22 cellular contexts compared by ENCODE assay signal in the genomic region with DNA sequence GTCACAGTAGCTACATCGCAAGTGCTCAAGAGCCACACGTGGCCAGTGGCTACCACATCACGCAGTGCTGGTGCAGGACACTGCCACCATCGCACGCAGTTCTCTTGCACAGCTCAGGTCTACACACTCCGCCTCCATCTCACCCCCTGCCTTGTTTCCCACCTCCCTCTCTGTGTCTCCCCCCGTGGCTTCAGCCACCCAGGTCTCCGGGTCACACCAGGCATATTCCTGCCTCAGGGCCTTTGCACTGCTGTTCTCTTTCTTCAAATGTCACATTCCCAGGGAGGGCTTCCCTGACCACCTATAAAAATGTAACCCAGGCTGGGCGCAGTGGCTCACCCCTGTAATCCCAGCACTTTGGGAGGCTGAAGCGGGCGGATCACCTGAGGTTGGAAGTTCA. TPM values are rescaled to one million over a fixed set of nuclear protein-coding genes. Genes with fewer than 3 reads are reported as not detected.
A peak's percentile ranks its signal among the peaks of the same experiment; 100 is the strongest.
DNase-seq lines count a peak whose midpoint lies in the region; ATAC-seq, FAIRE-seq and TF ChIP-seq lines count a peak whose summit lies in the region.
"Had no signal": no experiment of that assay in that cellular context is flagged by ENCODE, and none has a peak within 500 bp of the region (broad histone marks: within the 10 kb centered on the region; RNA-seq: fewer than 3 reads in every experiment).

No MANE protein-coding gene starts in this region.

- H3K4me1 Mint-ChIP-seq in GM23338 (peaks cover 23% of the 10 kb centered on the region), brain (peaks cover 65% of the 10 kb centered on the region), mesothelial cell of epicardium (peaks cover 24% of the 10 kb centered on the region)

- H3K4me3 Mint-ChIP-seq in GM23338 (peak overlapping the region; percentile 20; the same call in 1 of the 3 replicates), brain (peak overlapping the region in 2 of 5 experiments; percentile 3 to 16), mesothelial cell of epicardium (peak overlapping the region; percentile 37)
- H3K4me3 Mint-ChIP-seq: activated CD4-positive, alpha-beta T cell treated with anti-CD3 and anti-CD28 coated beads, Interleukin-2, amount 10 ng/mL, durations not matched to agents 7 days and 5 days; activated T-helper 17 cell treated with anti-CD3 and anti-CD28 coated beads, Interleukin-2, amount 50 U/mL, for 72 hours; nephron progenitor cell had no signal

- TF ChIP-seq EP300 in A549 (IDR thresholded peaks at IDR 0.05) = no peak

- H3F3A ChIP-seq in GM23338 (replicated peaks; ENCODE audit: low read depth) = 0 out of 2 replicates have a peak, but pooled peaks cover 13% of the 10 kb centered on the region

- H3K27me3 Mint-ChIP-seq in GM23338 (ENCODE audit: insufficient read depth, low read depth, poor library complexity) (peaks cover 42% of the 10 kb centered on the region), brain (no peaks in the 10 kb centered on the region), mesothelial cell of epicardium (ENCODE audit: low read depth) (no peaks in the 10 kb centered on the region)

- no peak overlapping the region for H3K4me3 ChIP-seq in A549
- H3K4me3 ChIP-seq in GM23338 = no peak overlapping the region
- H3K4me3 ChIP-seq in lower leg skin (ENCODE audit: low read depth, poor library complexity, severe bottlenecking) = no peak overlapping the region
- H3K4me3 ChIP-seq: right atrium auricular region had no signal

- TF ChIP-seq CTCF in A549 (IDR thresholded peaks at IDR 0.05) (no peak), GM23338 (conservative IDR thresholded peaks at IDR 0.05; ENCODE audit: low read depth in 2 of 2) (no peak), brain (conservative IDR thresholded peaks at IDR 0.05) (no peak), mesothelial cell of epicardium (IDR thresholded peaks at IDR 0.05; ENCODE audit: unreplicated experiment) (no peak), lower leg skin (IDR thresholded peaks at IDR 0.05) (no peak)

- no peaks in the 10 kb centered on the region for H3K79me2 ChIP-seq in GM23338 (replicated peaks; ENCODE audit: insufficient read depth)

- DNase-seq in A549 (ENCODE audit: low read depth in 1 of 2, low spot score in 1 of 2) (no peak), GM23338 (ENCODE audit: low spot score) (no peak), mesothelial cell of epicardium (ENCODE audit: low spot score in 2 of 2, unreplicated experiment in 2 of 2) (no peak), lower leg skin (ENCODE audit: low spot score in 2 of 2) (no peak), DMS53 (lab: John Stamatoyannopoulos, UW) (no peak), NOMO-1 treated with DMSO at 0.1 percent for 48 hours (lab: John Stamatoyannopoulos, UW; ENCODE audit: unreplicated experiment) (no peak), ACHN (no peak)
- DNase-seq: T1000 had no signal

- no peaks in the 10 kb centered on the region for H3K9me2 ChIP-seq in GM23338 (ENCODE audit: insufficient read depth)

- in situ Hi-C loops in ACHN (cut with HindIII; ENCODE audit: low pct_ligation_motif_present, low pct_unique_long_range_greater_than_20kb, low sequenced_read_pairs) = no loop called here

- H3K4me1 ChIP-seq in A549 = no peaks in the 10 kb centered on the region
- peaks cover 14% of the 10 kb centered on the region for H3K4me1 ChIP-seq in GM23338 (ENCODE audit: insufficient read depth)

- no peaks in the 10 kb centered on the region for H3K9me3 Mint-ChIP-seq in GM23338
- no peaks in the 10 kb centered on the region for H3K9me3 Mint-ChIP-seq in brain
- H3K9me3 Mint-ChIP-seq in mesothelial cell of epicardium = no peaks in the 10 kb centered on the region
- H3K9me3 Mint-ChIP-seq: activated CD4-positive, alpha-beta T cell treated with anti-CD3 and anti-CD28 coated beads, Interleukin-2, amount 10 ng/mL, durations not matched to agents 7 days and 5 days; activated naive CD4-positive, alpha-beta T cell treated with anti-CD3 and anti-CD28 coated beads, Interleukin-2, amount 50 U/mL, for 72 hours; activated T-helper 17 cell treated with anti-CD3 and anti-CD28 coated beads, Interleukin-2, amount 50 U/mL, for 72 hours; nephron progenitor cell had no signal

- intact Hi-C loops in lower leg skin (cut with DNase I; ENCODE audit: low total_unique reads) = no loop called here

- no peaks in the 10 kb centered on the region for H4K20me1 ChIP-seq in GM23338 (replicated peaks; ENCODE audit: insufficient read depth)

- peaks cover 52% of the 10 kb centered on the region for H3K27me3 ChIP-seq in GM23338 (ENCODE audit: insufficient read depth)
- H3K27me3 ChIP-seq: right atrium auricular region, testis, uterus had no signal

- H3K27ac Mint-ChIP-seq in GM23338 (no peak overlapping the region), brain (peak overlapping the region in 3 of 5 experiments; percentile 26 to 70 (median 63)), mesothelial cell of epicardium (no peak overlapping the region)
- H3K27ac Mint-ChIP-seq: activated CD4-positive, alpha-beta T cell treated with anti-CD3 and anti-CD28 coated beads, Interleukin-2, amount 10 ng/mL, durations not matched to agents 7 days and 5 days; activated naive CD4-positive, alpha-beta T cell treated with anti-CD3 and anti-CD28 coated beads, Interleukin-2, amount 50 U/mL, for 72 hours; activated T-helper 17 cell treated with anti-CD3 and anti-CD28 coated beads, Interleukin-2, amount 50 U/mL, for 72 hours; nephron progenitor cell had no signal

- CTCF ChIA-PET in A549 (lab: Yijun Ruan, JAX) = interaction anchor here (0.5 to 22.6 kb wide), 38 partner anchors 8 to 1474 kb away, joined by 3 to 501 read pairs (median 8); a partner anchor contains a TSS

- no peaks in the 10 kb centered on the region for H3K9me3 ChIP-seq in A549
- H3K9me3 ChIP-seq: right atrium auricular region, testis, uterus had no signal

- no peak for TF ChIP-seq RAD21 in A549 (conservative IDR thresholded peaks at IDR 0.05 in 1 of 2, IDR thresholded peaks at IDR 0.05 in 1 of 2)

- no peak overlapping the region for H2AFZ ChIP-seq in GM23338

- H3K27ac ChIP-seq in A549 (no peak overlapping the region), GM23338 (ENCODE audit: low read depth) (no peak overlapping the region)
- H3K27ac ChIP-seq: C4-2B, KMS-11, right atrium auricular region, testis, WERI-Rb-1 had no signal

- TF ChIP-seq POLR2A in A549 (IDR thresholded peaks at IDR 0.05; ENCODE audit: low read length) = no peak
- TF ChIP-seq POLR2A in lower leg skin (IDR thresholded peaks at IDR 0.05) = no peak

- WGBS in A549 (ENCODE audit: missing lambda C conversion rate) = 87% methylated on average over 11 of the region's 11 CpGs
- WGBS in lower leg skin, 2 donors = 87 to 90% methylated on average over 11 of the region's 11 CpGs

- FAIRE-seq in A549 (lab: Jason Lieb, UNC) = no peak
- FAIRE-seq: keratinocyte had no signal

- H3K4me2 ChIP-seq in A549 (no peak overlapping the region), GM23338 (no peak overlapping the region)
- H3K4me2 ChIP-seq: KMS-11 had no signal

- POLR2A ChIA-PET in A549 (lab: Yijun Ruan, JAX) = no interaction called here

- ATAC-seq in A549 (peak in 1 of 2 experiments; percentile 3; a peak in 2 of 6 replicates), GM23338 (no peak)
- ATAC-seq: activated T-helper 17 cell treated with anti-CD3 and anti-CD28 coated beads, Interleukin-2, amount 50 U/mL, for 72 hours had no signal

- no peaks in the 10 kb centered on the region for H3K36me3 Mint-ChIP-seq in GM23338 (ENCODE audit: low read depth)
- peaks cover under 1% of the 10 kb centered on the region for H3K36me3 Mint-ChIP-seq in brain
- H3K36me3 Mint-ChIP-seq in mesothelial cell of epicardium = no peaks in the 10 kb centered on the region

- no peaks in the 10 kb centered on the region for H3K36me3 ChIP-seq in GM23338 (ENCODE audit: insufficient read depth)
- H3K36me3 ChIP-seq: right atrium auricular region, uterus, WERI-Rb-1 had no signal

TF ChIP-seq in A549, 52 proteins besides CTCF, POLR2A, EP300 and RAD21 (continues in another document):
- TF ChIP-seq CEBPB (IDR thresholded peaks at IDR 0.05) = no peak

TF ChIP-seq in GM23338, 12 proteins besides CTCF, POLR2A, EP300 and RAD21 (continues in another document):
- TF ChIP-seq EZH2phosphoT487 (IDR thresholded peaks at IDR 0.05; ENCODE audit: unreplicated experiment) (no peak), JUNB (IDR thresholded peaks at IDR 0.05; ENCODE audit: unreplicated experiment) (no peak)

RNA-seq across cellular contexts. Expression of a gene that starts 10.6 kb away (rescaled TPM):
- polyA plus RNA-seq in A549 (2011; rRNA removed) = 0.04 TPM in 1 of 2 replicates, not detected in the other
- 0.01 TPM in 1 of 2 replicates, not detected in the other for polyA plus RNA-seq in A549 (2012; cell fraction: cytosol; rRNA removed)
- polyA plus RNA-seq in A549 (2012; cell fraction: nucleus; rRNA removed) = 0.04 and 0.05 TPM in 2 replicates
- polyA plus RNA-seq in A549 (2017; fragmentation: RNase III; extraction: RNeasy Plus Mini Kit Qiagen cat#74134 plus additional on column Dnase treatment) = 0.03 to 0.08 TPM in 2 of 3 replicates, not detected in the other
- polyA minus RNA-seq in A549 (2011; rRNA and poly(A)+ RNA removed) = not detected in 2 replicates
- total RNA-seq in GM23338 (2014; rRNA removed; shearing (Covaris generic)) = 16.5 and 17.4 TPM in 2 replicates
- polyA plus RNA-seq in GM23338 (2016; fragmentation: Nextera tagmentation; extraction: Ambion mirVana) = 5.6 and 6.0 TPM in 2 replicates
- polyA plus RNA-seq in brain (ENCODE audit: insufficient read depth, low read depth, low replicate concordance) = 14.1 TPM
- total RNA-seq in mesothelial cell of epicardium = 50.3 to 51.7 TPM (median 50.7 TPM) in 3 replicates
- 10 to 100 TPM in 1 of 4 donors, 1 to 10 TPM in 3; 1.1 to 11.5 (median 4.2) TPM for total RNA-seq in lower leg skin
- total RNA-seq: activated CD4-positive, alpha-beta T cell treated with anti-CD3 and anti-CD28 coated beads, Interleukin-2, amount 10 ng/mL, durations not matched to agents 7 days and 5 days; activated naive CD4-positive, alpha-beta T cell treated with anti-CD3 and anti-CD28 coated beads, Interleukin-2, amount 50 U/mL, for 72 hours; activated T-helper 17 cell treated with anti-CD3 and anti-CD28 coated beads, Interleukin-2, amount 50 U/mL, for 72 hours; Calu3 had no signal

RNA-seq across cellular contexts. Expression of a gene that starts 26.0 kb away (rescaled TPM):
- polyA plus RNA-seq in A549 (2011; rRNA removed) (0.01 TPM in 1 of 2 replicates, not detected in the other), A549 (2017; fragmentation: RNase III; extraction: RNeasy Plus Mini Kit Qiagen cat#74134 plus additional on column Dnase treatment) (not detected in 3 replicates), GM23338 (2016; fragmentation: Nextera tagmentation; extraction: Ambion mirVana) (0.44 and 0.59 TPM in 2 replicates), brain (ENCODE audit: insufficient read depth, low read depth, low replicate concordance) (5.3 TPM)
- 0.01 TPM in 2 replicates for polyA plus RNA-seq in A549 (2012; cell fraction: cytosol; rRNA removed)
- 0.04 TPM in 2 replicates for polyA plus RNA-seq in A549 (2012; cell fraction: nucleus; rRNA removed)
- 0.08 TPM in 1 of 2 replicates, not detected in the other for polyA minus RNA-seq in A549 (2011; rRNA and poly(A)+ RNA removed)
- total RNA-seq in GM23338 (2014; rRNA removed; shearing (Covaris generic)) = 2.3 and 2.6 TPM in 2 replicates
- total RNA-seq in mesothelial cell of epicardium (0.49 to 0.79 TPM (median 0.73 TPM) in 3 replicates), lower leg skin (not detected)
- total RNA-seq: activated CD4-positive, alpha-beta T cell treated with anti-CD3 and anti-CD28 coated beads, Interleukin-2, amount 10 ng/mL, durations not matched to agents 7 days and 5 days; activated naive CD4-positive, alpha-beta T cell treated with anti-CD3 and anti-CD28 coated beads, Interleukin-2, amount 50 U/mL, for 72 hours; activated T-helper 17 cell treated with anti-CD3 and anti-CD28 coated beads, Interleukin-2, amount 50 U/mL, for 72 hours; Calu3; right atrium auricular region had no signal
- polyA plus RNA-seq: keratinocyte, liver had no signal

RNA-seq across cellular contexts. Expression of a gene that starts 55.8 kb away (rescaled TPM):
- polyA plus RNA-seq in A549 (2011; rRNA removed) (107 and 126 TPM in 2 replicates), A549 (2017; fragmentation: RNase III; extraction: RNeasy Plus Mini Kit Qiagen cat#74134 plus additional on column Dnase treatment) (93.5 to 99.8 TPM (median 94.2 TPM) in 3 replicates), GM23338 (2016; fragmentation: Nextera tagmentation; extraction: Ambion mirVana) (45.3 and 51.6 TPM in 2 replicates), brain (ENCODE audit: insufficient read depth, low read depth, low replicate concordance) (96.7 TPM)
- polyA plus RNA-seq in A549 (2012; cell fraction: cytosol; rRNA removed) = 209 and 213 TPM in 2 replicates
- 445 and 456 TPM in 2 replicates for polyA plus RNA-seq in A549 (2012; cell fraction: nucleus; rRNA removed)
- 118 and 135 TPM in 2 replicates for polyA minus RNA-seq in A549 (2011; rRNA and poly(A)+ RNA removed)
- total RNA-seq in GM23338 (2014; rRNA removed; shearing (Covaris generic)) = 111 and 123 TPM in 2 replicates
- total RNA-seq in mesothelial cell of epicardium (80.6 to 86.4 TPM (median 85.2 TPM) in 3 replicates), lower leg skin (10 to 100 TPM; 32.0 to 63.1 (median 48.4) TPM)

Comparison
In these comparisons a context has a peak if more than half of its experiments do, and no peak if none do; other contexts are left out.
1. H3K27ac Mint-ChIP-seq: peak in brain (3 of 5); none in GM23338 (single experiment) and mesothelial cell of epicardium (single experiment).